9 cellular contexts compared by ENCODE assay signal in the genomic region with DNA sequence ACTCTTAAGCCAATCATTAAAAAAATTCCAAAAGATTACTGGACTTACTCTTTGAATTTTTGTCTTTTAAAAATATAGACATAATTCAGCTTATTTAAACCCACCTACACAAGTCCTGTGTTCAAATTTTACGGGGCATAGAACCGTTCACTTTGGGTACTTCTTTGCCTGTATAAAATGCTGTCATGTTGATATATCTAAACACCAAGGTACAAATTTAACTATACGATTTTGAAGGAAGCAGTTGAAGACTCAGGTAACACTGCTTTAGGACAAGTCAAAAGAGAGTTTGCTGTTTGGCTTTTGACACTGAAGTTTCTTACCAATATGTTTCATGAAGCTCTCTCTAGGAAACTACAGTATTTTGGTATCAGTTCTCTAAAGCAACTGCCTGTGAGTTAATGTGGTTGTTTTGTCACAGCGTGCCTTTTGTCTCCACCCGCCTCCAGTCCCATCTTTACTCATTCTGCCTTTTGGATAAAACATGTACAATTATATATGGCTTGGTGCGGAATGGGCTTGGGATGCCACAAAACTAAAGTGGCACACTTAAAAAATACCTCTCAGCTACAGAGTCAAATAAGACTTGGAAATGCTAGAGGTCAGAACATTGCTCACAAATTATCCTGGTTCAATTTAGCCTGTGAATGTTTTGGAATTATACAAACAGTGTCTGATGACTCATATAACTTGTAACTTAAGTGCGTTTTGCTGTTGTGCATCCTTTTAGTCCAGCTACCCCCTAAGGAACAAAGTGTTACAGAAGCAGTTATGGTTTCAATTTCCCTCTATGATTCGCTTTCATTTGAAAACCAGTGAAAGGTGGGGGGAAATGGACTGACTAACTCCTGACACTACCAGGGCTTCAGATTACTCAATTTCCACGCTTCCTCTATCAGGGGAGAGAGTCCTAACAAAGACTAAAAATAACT. TPM values are rescaled to one million over a fixed set of nuclear protein-coding genes. Genes with fewer than 3 reads are reported as not detected.
DNase-seq lines count a peak whose midpoint lies in the region; ATAC-seq and TF ChIP-seq lines count a peak whose summit lies in the region.
"Had no signal": no experiment of that assay in that cellular context is flagged by ENCODE, and none has a peak within 500 bp of the region (broad histone marks: within the 10 kb centered on the region; RNA-seq: fewer than 3 reads in every experiment).

No MANE protein-coding gene starts in this region.

- no peak overlapping the region for H3K56ac ChIP-seq in mesendoderm (ENCODE audit: low read length)

- H3K9me3 ChIP-seq in breast epithelium = no peaks in the 10 kb centered on the region

- TF ChIP-seq POLR2A in breast epithelium (IDR thresholded peaks at IDR 0.05) = no peak

- H3K36me3 Mint-ChIP-seq in MCF 10A (ENCODE audit: insufficient read depth, unreplicated experiment) = no peaks in the 10 kb centered on the region
- no peaks in the 10 kb centered on the region for H3K36me3 Mint-ChIP-seq in activated naive CD4-positive, alpha-beta T cell treated with anti-CD3 and anti-CD28 coated beads, Interleukin-2, amount 10 ng/mL, durations not matched to agents 7 days and 5 days

- H2AK5ac ChIP-seq in mesendoderm (ENCODE audit: low read length) = no peak overlapping the region

- no peak overlapping the region for H2BK15ac ChIP-seq in mesendoderm (replicated peaks; ENCODE audit: low read depth)

- TF ChIP-seq CTCF in MCF 10A (IDR thresholded peaks at IDR 0.05; ENCODE audit: unreplicated experiment) (no peak), breast epithelium (IDR thresholded peaks at IDR 0.05) (no peak)

- peak; percentile 91 for ATAC-seq in HG03064 (IDR thresholded peaks at IDR 0.05; ENCODE audit: low read depth, unreplicated experiment)

- no peaks in the 10 kb centered on the region for H3K4me1 ChIP-seq in breast epithelium
- H3K4me1 ChIP-seq in mesendoderm (ENCODE audit: control insufficient read depth, low read depth, low read length) = no peaks in the 10 kb centered on the region

- DNase-seq in MCF 10A (ENCODE audit: unreplicated experiment) = peak; percentile 83
- DNase-seq in breast epithelium (ENCODE audit: low spot score in 2 of 2) = no peak
- DNase-seq in SIG-M5 (lab: John Stamatoyannopoulos, UW) = peak; percentile 20
- DNase-seq in mesendoderm = no peak
- DNase-seq in activated naive CD4-positive, alpha-beta T cell treated with anti-CD3 and anti-CD28 coated beads, Interleukin-2, amount 10 ng/mL, durations not matched to agents 7 days and 5 days = no peak
- DNase-seq in Kasumi-1 (lab: John Stamatoyannopoulos, UW) = no peak
- no peak for DNase-seq in nucleus accumbens (lab: John Stamatoyannopoulos, UW)

- no TSS peak for BruUV-seq in MCF 10A (replicated peaks; lab: Mats Ljungman, UMichigan)

- H3K23ac ChIP-seq in mesendoderm (ENCODE audit: low read length) = no peak overlapping the region

- H3K4me2 ChIP-seq in mesendoderm (ENCODE audit: low read length) = no peak overlapping the region

- H3K36me3 ChIP-seq in breast epithelium (no peaks in the 10 kb centered on the region), mesendoderm (ENCODE audit: control insufficient read depth, insufficient read depth, low read length) (no peaks in the 10 kb centered on the region)

- no peak overlapping the region for H3K9ac ChIP-seq in mesendoderm (ENCODE audit: low read length)

- no CpG with 5 or more reads among the region's 9 CpGs for WGBS in mesendoderm (ENCODE audit: extremely low coverage, insufficient coverage, low lambda C conversion rate)

- intact Hi-C loops in MCF 10A (cut with micrococcal nuclease) (no loop called here), breast epithelium (cut with DNase I; ENCODE audit: low total_unique reads) (no loop called here)

- no peaks in the 10 kb centered on the region for H3K27me3 Mint-ChIP-seq in MCF 10A (ENCODE audit: insufficient read depth, unreplicated experiment)
- H3K27me3 Mint-ChIP-seq in activated naive CD4-positive, alpha-beta T cell treated with anti-CD3 and anti-CD28 coated beads, Interleukin-2, amount 10 ng/mL, durations not matched to agents 7 days and 5 days = peaks cover under 1% of the 10 kb centered on the region

- peak overlapping the region; percentile 66 for H3K4me3 Mint-ChIP-seq in MCF 10A (ENCODE audit: unreplicated experiment)
- no peak overlapping the region for H3K4me3 Mint-ChIP-seq in activated naive CD4-positive, alpha-beta T cell treated with anti-CD3 and anti-CD28 coated beads, Interleukin-2, amount 10 ng/mL, durations not matched to agents 7 days and 5 days

- H3K4me3 ChIP-seq in breast epithelium = no peak overlapping the region
- no peak overlapping the region for H3K4me3 ChIP-seq in mesendoderm (ENCODE audit: low read length)

- no peak overlapping the region for H4K5ac ChIP-seq in mesendoderm (ENCODE audit: low read length)

- H3K27me3 ChIP-seq in breast epithelium (no peaks in the 10 kb centered on the region), mesendoderm (ENCODE audit: insufficient read depth, low read length, poor library complexity) (no peaks in the 10 kb centered on the region)

- no peaks in the 10 kb centered on the region for H3K79me1 ChIP-seq in mesendoderm (ENCODE audit: low read length)

- peaks cover 27% of the 10 kb centered on the region for H3K4me1 Mint-ChIP-seq in MCF 10A (ENCODE audit: insufficient read depth, unreplicated experiment)
- no peaks in the 10 kb centered on the region for H3K4me1 Mint-ChIP-seq in activated naive CD4-positive, alpha-beta T cell treated with anti-CD3 and anti-CD28 coated beads, Interleukin-2, amount 10 ng/mL, durations not matched to agents 7 days and 5 days

- no peak overlapping the region for H3K27ac ChIP-seq in breast epithelium
- no peak overlapping the region for H3K27ac ChIP-seq in mesendoderm (ENCODE audit: low read depth, low read length)
- H3K27ac ChIP-seq: C4-2B had no signal

- H3K79me2 ChIP-seq in mesendoderm (ENCODE audit: control insufficient read depth, insufficient read depth, low read length) = no peaks in the 10 kb centered on the region

- peak overlapping the region; percentile 12 for H3K4ac ChIP-seq in mesendoderm (ENCODE audit: low read depth, low read length)

- peak overlapping the region; percentile 92 for H3K27ac Mint-ChIP-seq in MCF 10A (ENCODE audit: low read depth, unreplicated experiment)
- no peak overlapping the region for H3K27ac Mint-ChIP-seq in activated naive CD4-positive, alpha-beta T cell treated with anti-CD3 and anti-CD28 coated beads, Interleukin-2, amount 10 ng/mL, durations not matched to agents 7 days and 5 days

- CTCF ChIA-PET in MCF 10A (lab: Yijun Ruan, JAX) = interaction anchor here (1.1 kb wide), 2 partner anchors 15 to 17 kb away, joined by 3 to 6 read pairs; no protein-coding TSS in a partner anchor
- CTCF ChIA-PET in activated naive CD4-positive, alpha-beta T cell treated with anti-CD3 and anti-CD28 coated beads, Interleukin-2, amount 10 ng/mL, durations not matched to agents 7 days and 5 days (lab: Charles Lee) = no interaction called here

- no peak overlapping the region for H2BK5ac ChIP-seq in mesendoderm (ENCODE audit: low read length)

- no peak overlapping the region for H4K8ac ChIP-seq in mesendoderm (ENCODE audit: low read depth, low read length)

- no peak overlapping the region for H3K18ac ChIP-seq in mesendoderm (ENCODE audit: low read length)

- no peak overlapping the region for H2BK120ac ChIP-seq in mesendoderm (ENCODE audit: low read depth, low read length)

- H3K9me3 Mint-ChIP-seq in MCF 10A (ENCODE audit: unreplicated experiment) = no peaks in the 10 kb centered on the region
- H3K9me3 Mint-ChIP-seq in activated naive CD4-positive, alpha-beta T cell treated with anti-CD3 and anti-CD28 coated beads, Interleukin-2, amount 10 ng/mL, durations not matched to agents 7 days and 5 days = no peaks in the 10 kb centered on the region

- POLR2A ChIA-PET in MCF 10A (lab: Yijun Ruan, JAX) = interaction anchor here (0.9 to 1.8 kb wide), 6 partner anchors 14 to 89 kb away, joined by 3 to 5 read pairs (median 3); no protein-coding TSS in a partner anchor

RNA-seq across cellular contexts. Expression of gene RGS17, which starts 38.7 kb away (rescaled TPM):
- total RNA-seq in MCF 10A (2022) = 2.5 and 3.7 TPM in 2 replicates
- 1 to 10 TPM in 1 of 3 donors, under 1 TPM in 2; 0.29 to 1.8 (median 0.66) TPM for total RNA-seq in breast epithelium
- 1.9 TPM for polyA plus RNA-seq in mesendoderm (2013, experiment 1 of 2)
- polyA plus RNA-seq in mesendoderm (2013, experiment 2 of 2) = 2.1 TPM

Comparison
In these comparisons a context has a peak if more than half of its experiments do, and no peak if none do; other contexts are left out.
1. DNase-seq: peak in MCF 10A (single experiment) and SIG-M5 (single experiment); none in breast epithelium (0 of 2), mesendoderm (single experiment), activated naive CD4-positive, alpha-beta T cell treated with anti-CD3 and anti-CD28 coated beads, Interleukin-2, amount 10 ng/mL, durations not matched to agents 7 days and 5 days (single experiment), Kasumi-1 (0 of 2) and nucleus accumbens (0 of 56).